Comparison of ENCODE assay signal across 8 cellular contexts in genomic region chr10:79285315-79286185, GRCh38.
DNase-seq lines count a peak whose midpoint lies in the region; ATAC-seq and TF ChIP-seq lines count a peak whose summit lies in the region.

No MANE protein-coding gene starts in this region.

- DNase-seq in activated effector memory CD4-positive, alpha-beta T cell treated with anti-CD3 and anti-CD28 coated beads, Interleukin-2, amount 50 U/mL, for 16 hours = peak; percentile 77
- no peak for DNase-seq in activated effector memory CD4-positive, alpha-beta T cell treated with Interleukin-2 at 50 U/mL for 16 hours
- peak; percentile 72 to 76 for DNase-seq in activated T-cell treated with anti-CD3 and anti-CD28 coated beads, Interleukin-2, amount 50 U/mL, for 48 hours
- no peak for DNase-seq in naive B cell
- no peak for DNase-seq in NCI-H1105 (lab: John Stamatoyannopoulos, UW)
- no peak for DNase-seq in NCI-H1694 (lab: John Stamatoyannopoulos, UW)
- DNase-seq in body of pancreas = no peak

- no peaks in the 10 kb centered on the region for H3K27me3 Mint-ChIP-seq in naive B cell

- peaks cover 0 to 5% of the 10 kb centered on the region in 2 donors for H3K36me3 Mint-ChIP-seq in naive B cell

- H3K9me3 Mint-ChIP-seq in naive B cell = peaks cover 0 to 2% (median 0%) of the 10 kb centered on the region in 7 donors

- H3K27ac Mint-ChIP-seq in naive B cell = peak overlapping the region; percentile 95 to 98 (median 96)

- H3K36me3 ChIP-seq in body of pancreas (replicated peaks in 1 of 2; ENCODE audit: insufficient read depth in 1 of 2, low read depth in 2 of 2) = peaks cover 0 to 8% of the 10 kb centered on the region in 2 donors

- H3K4me3 Mint-ChIP-seq in naive B cell = peak overlapping the region; percentile 61 to 94 (median 91)

- no peak for TF ChIP-seq CTCF in body of pancreas (IDR thresholded peaks at IDR 0.05)

- TF ChIP-seq POLR2A in body of pancreas (IDR thresholded peaks at IDR 0.05) = no peak

- no peak overlapping the region for H3K4me3 ChIP-seq in body of pancreas

- H3K27ac ChIP-seq in body of pancreas = peak overlapping the region in 2 of 4 donors; percentile 45 to 50

- intact Hi-C loops in body of pancreas (cut with DNase I) = no loop called here

- peaks cover 61 to 86% (median 62%) of the 10 kb centered on the region in 3 donors for H3K4me1 Mint-ChIP-seq in naive B cell

- H3K9me3 ChIP-seq in body of pancreas = no peaks in the 10 kb centered on the region

- ATAC-seq in HG03064 (IDR thresholded peaks at IDR 0.05; ENCODE audit: low read depth, unreplicated experiment) = peak; percentile 61
- ATAC-seq in naive B cell (ENCODE audit: low read depth in 2 of 2) = no peak
- no peak for ATAC-seq in body of pancreas

- no peaks in the 10 kb centered on the region for H3K27me3 ChIP-seq in body of pancreas

- H3K4me1 ChIP-seq in body of pancreas = peaks cover 12% of the 10 kb centered on the region

- WGBS in body of pancreas, 2 donors = 71 to 77% methylated on average over 11 to 12 of the region's 12 CpGs

Comparison
In these comparisons a context has a peak if more than half of its experiments do, and no peak if none do; other contexts are left out.
1. DNase-seq: peak in activated effector memory CD4-positive, alpha-beta T cell treated with anti-CD3 and anti-CD28 coated beads, Interleukin-2, amount 50 U/mL, for 16 hours (single experiment) and activated T-cell treated with anti-CD3 and anti-CD28 coated beads, Interleukin-2, amount 50 U/mL, for 48 hours (2 of 2); none in activated effector memory CD4-positive, alpha-beta T cell treated with Interleukin-2 at 50 U/mL for 16 hours (single experiment), naive B cell (single experiment), NCI-H1105 (single experiment), NCI-H1694 (single experiment) and body of pancreas (0 of 4).